8 cellular contexts compared by ENCODE assay signal in the genomic region with DNA sequence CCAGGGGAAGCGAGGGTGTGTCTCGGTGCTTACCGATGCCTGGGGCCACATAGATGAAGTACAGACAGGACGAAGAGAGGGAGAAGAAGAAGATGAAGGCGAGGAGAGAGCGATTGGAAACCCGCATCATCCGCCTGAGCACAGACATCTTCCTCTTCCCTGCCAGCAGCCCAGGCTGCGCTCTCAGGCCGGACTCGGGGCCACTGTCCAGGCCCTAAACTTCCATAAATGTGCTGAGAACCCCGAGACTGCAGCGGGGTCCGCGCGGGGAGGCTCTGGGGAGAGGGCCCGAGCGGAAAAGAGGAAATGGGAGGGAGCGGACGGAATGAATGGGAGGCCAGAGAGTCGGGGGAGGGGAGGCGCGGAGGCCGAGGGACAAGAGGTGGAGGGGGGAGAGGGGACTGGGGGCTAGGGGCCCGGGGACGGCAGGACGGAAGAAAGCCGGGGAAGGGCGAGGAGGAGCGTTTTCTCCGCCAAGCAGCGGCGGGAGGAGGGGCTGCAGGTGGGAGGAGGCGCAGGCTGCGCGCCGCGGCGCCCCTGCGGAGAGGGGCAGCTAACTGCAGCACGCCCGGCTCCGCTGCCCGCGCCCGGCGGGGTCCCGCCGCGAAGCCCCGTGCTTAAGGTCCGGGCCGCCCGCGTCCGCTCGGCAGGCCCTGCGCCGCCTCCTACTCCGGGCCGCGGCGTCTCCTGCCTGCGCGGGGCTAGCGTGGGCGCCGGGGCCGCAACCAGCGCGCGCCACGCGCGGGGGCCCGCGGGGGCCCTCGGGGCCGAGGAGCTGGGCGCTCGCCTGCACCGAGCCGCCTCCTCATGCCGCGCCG. TPM values are rescaled to one million over a fixed set of nuclear protein-coding genes. Genes with fewer than 3 reads are reported as not detected.
DNase-seq lines count a peak whose midpoint lies in the region; ATAC-seq and TF ChIP-seq lines count a peak whose summit lies in the region.

A gene with protein sequence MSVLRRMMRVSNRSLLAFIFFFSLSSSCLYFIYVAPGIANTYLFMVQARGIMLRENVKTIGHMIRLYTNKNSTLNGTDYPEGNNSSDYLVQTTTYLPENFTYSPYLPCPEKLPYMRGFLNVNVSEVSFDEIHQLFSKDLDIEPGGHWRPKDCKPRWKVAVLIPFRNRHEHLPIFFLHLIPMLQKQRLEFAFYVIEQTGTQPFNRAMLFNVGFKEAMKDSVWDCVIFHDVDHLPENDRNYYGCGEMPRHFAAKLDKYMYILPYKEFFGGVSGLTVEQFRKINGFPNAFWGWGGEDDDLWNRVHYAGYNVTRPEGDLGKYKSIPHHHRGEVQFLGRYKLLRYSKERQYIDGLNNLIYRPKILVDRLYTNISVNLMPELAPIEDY (minus strand): TSS at position 303 of the 818 bp plus-strand sequence. CDS start 155 bp downstream, at position 148.

- no peak for TF ChIP-seq POLR2A in gastroesophageal sphincter (IDR thresholded peaks at IDR 0.05)

- H3K27me3 Mint-ChIP-seq in activated T-helper 17 cell treated with anti-CD3 and anti-CD28 coated beads, Interleukin-2, amount 50 U/mL, for 72 hours, result peaks cover 46% of the 10 kb centered on the region

- peak; percentile 47 for ATAC-seq in GM18498 (IDR thresholded peaks at IDR 0.05; ENCODE audit: unreplicated experiment)
- ATAC-seq in HG02798 (IDR thresholded peaks at IDR 0.05; ENCODE audit: poor library complexity, unreplicated experiment), result peak; percentile 43
- ATAC-seq in activated T-helper 17 cell treated with anti-CD3 and anti-CD28 coated beads, Interleukin-2, amount 50 U/mL, for 72 hours (replicated peaks), result peak; percentile 42
- peak; percentile 2 for ATAC-seq in gastroesophageal sphincter

- H3K4me3 Mint-ChIP-seq in activated T-helper 17 cell treated with anti-CD3 and anti-CD28 coated beads, Interleukin-2, amount 50 U/mL, for 72 hours, result peak within 1 kb of the TSS; percentile 83

- H3K4me3 ChIP-seq in ACC112 (ENCODE audit: low read depth, low read length) (peak within 1 kb of the TSS; percentile 77), gastroesophageal sphincter (peak within 1 kb of the TSS; percentile 61 to 81), neuron (ENCODE audit: low read length) (peak within 1 kb of the TSS; percentile 64)

- peaks cover 6% of the 10 kb centered on the region for H3K36me3 Mint-ChIP-seq in activated T-helper 17 cell treated with anti-CD3 and anti-CD28 coated beads, Interleukin-2, amount 50 U/mL, for 72 hours (ENCODE audit: low read depth)

- no peaks in the 10 kb centered on the region for H3K36me3 ChIP-seq in ACC112 (ENCODE audit: insufficient read depth, low read length)
- no peaks in the 10 kb centered on the region for H3K36me3 ChIP-seq in gastroesophageal sphincter
- H3K36me3 ChIP-seq in neuron (ENCODE audit: insufficient read depth, low read length), result no peaks in the 10 kb centered on the region

- no peak for TF ChIP-seq CTCF in gastroesophageal sphincter (IDR thresholded peaks at IDR 0.05)

- peak within 1 kb of the TSS; percentile 57 for H2AFZ ChIP-seq in ACC112 (ENCODE audit: low read length, unreplicated experiment)
- H2AFZ ChIP-seq in neuron (ENCODE audit: low read depth, low read length), result peak within 1 kb of the TSS; percentile 84

- no peaks in the 10 kb centered on the region for H3K79me2 ChIP-seq in ACC112 (ENCODE audit: control insufficient read depth, insufficient read depth, low read length, unreplicated experiment)

- H3K9me3 ChIP-seq in gastroesophageal sphincter, result no peaks in the 10 kb centered on the region
- H3K9me3 ChIP-seq in neuron (ENCODE audit: low read length), result no peaks in the 10 kb centered on the region

- WGBS in gastroesophageal sphincter (ENCODE audit: low coverage in 1 of 2), 2 donors, result 0 to 4% methylated on average over 2 to 15 of the region's 86 CpGs

- no peaks in the 10 kb centered on the region for H3K9me3 Mint-ChIP-seq in activated T-helper 17 cell treated with anti-CD3 and anti-CD28 coated beads, Interleukin-2, amount 50 U/mL, for 72 hours

- TF ChIP-seq EP300 in gastroesophageal sphincter (IDR thresholded peaks at IDR 0.05), result no peak

- peak; percentile 41 for DNase-seq in NCI-H2171 treated with DMSO at 0.1 percent for 48 hours (lab: John Stamatoyannopoulos, UW)
- no peak for DNase-seq in NCI-H2107 (lab: John Stamatoyannopoulos, UW)

- H3K27me3 ChIP-seq in ACC112 (ENCODE audit: insufficient read depth, low read length), result no peaks in the 10 kb centered on the region
- no peaks in the 10 kb centered on the region for H3K27me3 ChIP-seq in gastroesophageal sphincter
- no peaks in the 10 kb centered on the region for H3K27me3 ChIP-seq in neuron (ENCODE audit: insufficient read depth, low read length)

- peaks cover 5% of the 10 kb centered on the region for H3K4me1 Mint-ChIP-seq in activated T-helper 17 cell treated with anti-CD3 and anti-CD28 coated beads, Interleukin-2, amount 50 U/mL, for 72 hours

- peaks cover 17% of the 10 kb centered on the region for H3K4me1 ChIP-seq in ACC112 (ENCODE audit: control insufficient read depth, insufficient read depth, low read length, unreplicated experiment)
- peaks cover 0 to 24% (median 3%) of the 10 kb centered on the region in 3 donors for H3K4me1 ChIP-seq in gastroesophageal sphincter
- H3K4me1 ChIP-seq in neuron (ENCODE audit: insufficient read depth, low read length), result peaks cover 12% of the 10 kb centered on the region

- no peak within 1 kb of the TSS for H3K27ac Mint-ChIP-seq in activated T-helper 17 cell treated with anti-CD3 and anti-CD28 coated beads, Interleukin-2, amount 50 U/mL, for 72 hours

- no peak within 1 kb of the TSS for H3K27ac ChIP-seq in ACC112 (ENCODE audit: low read depth, low read length)
- H3K27ac ChIP-seq in gastroesophageal sphincter, result peak within 1 kb of the TSS; percentile 15 to 85 (median 84)

RNA-seq across cellular contexts. Expression of the gene that starts here (rescaled TPM):
- 1 to 10 TPM in 1 of 2 donors, under 1 TPM in 1; 0.52 to 1.8 TPM for total RNA-seq in activated T-helper 17 cell treated with anti-CD3 and anti-CD28 coated beads, Interleukin-2, amount 50 U/mL, for 72 hours
- 10 to 100 TPM in 1 of 4 donors, 1 to 10 TPM in 3; 3.0 to 12.0 (median 5.8) TPM for total RNA-seq in gastroesophageal sphincter
